ENCODE assay signal across 2 cellular contexts in genomic region chr1:164587617-164588367, GRCh38.
TF ChIP-seq lines count a peak whose summit lies in the region.

No MANE protein-coding gene starts in this region.

TF ChIP-seq in liver, 16 proteins besides CTCF, POLR2A, EP300 and RAD21 (continued from another document):
- no peak for TF ChIP-seq JUND (IDR thresholded peaks at IDR 0.05)

TF ChIP-seq in HepG2, 621 proteins besides CTCF, POLR2A, EP300 and RAD21 (continued from another document):
- TF ChIP-seq ZNF597 (CRISPR knock-in tag; IDR thresholded peaks at IDR 0.05): no peak
- no peak for TF ChIP-seq SNAI1 (CRISPR knock-in tag; IDR thresholded peaks at IDR 0.05; ENCODE audit: borderline replicate concordance)
- TF ChIP-seq IRX3 (CRISPR knock-in tag; IDR thresholded peaks at IDR 0.05; ENCODE audit: borderline replicate concordance, low read depth): no peak
- no peak for TF ChIP-seq MAX (IDR thresholded peaks at IDR 0.05)
- no peak for TF ChIP-seq SP5 (CRISPR knock-in tag; IDR thresholded peaks at IDR 0.05; ENCODE audit: borderline replicate concordance, low read depth)
- no peak for TF ChIP-seq ZNF280B (CRISPR knock-in tag; IDR thresholded peaks at IDR 0.05; ENCODE audit: borderline replicate concordance)
- TF ChIP-seq ZNF577 (CRISPR knock-in tag; IDR thresholded peaks at IDR 0.05; ENCODE audit: borderline replicate concordance, low read depth): no peak
- no peak for TF ChIP-seq ESRRA (CRISPR knock-in tag; IDR thresholded peaks at IDR 0.05; ENCODE audit: low read depth)
TF ChIP-seq in HepG2: peak in this region for 0.
